In genomic region chr21:14617836-14618235, GRCh38 we compare ENCODE assay signal across 1 cellular context.
TF ChIP-seq lines count a peak whose summit lies in the region.

No MANE protein-coding gene starts in this region.

TF ChIP-seq in WTC11, 78 proteins besides CTCF, POLR2A, EP300 and RAD21 (continued from another document):
- TF ChIP-seq E2F1 (CRISPR knock-in tag; IDR thresholded peaks at IDR 0.05) (no peak), TP53 (CRISPR knock-in tag; IDR thresholded peaks at IDR 0.05) (no peak), FOXP1 (CRISPR knock-in tag; IDR thresholded peaks at IDR 0.05; ENCODE audit: borderline replicate concordance) (no peak)
